ENCODE assay signal across 19 cellular contexts in the genomic region with DNA sequence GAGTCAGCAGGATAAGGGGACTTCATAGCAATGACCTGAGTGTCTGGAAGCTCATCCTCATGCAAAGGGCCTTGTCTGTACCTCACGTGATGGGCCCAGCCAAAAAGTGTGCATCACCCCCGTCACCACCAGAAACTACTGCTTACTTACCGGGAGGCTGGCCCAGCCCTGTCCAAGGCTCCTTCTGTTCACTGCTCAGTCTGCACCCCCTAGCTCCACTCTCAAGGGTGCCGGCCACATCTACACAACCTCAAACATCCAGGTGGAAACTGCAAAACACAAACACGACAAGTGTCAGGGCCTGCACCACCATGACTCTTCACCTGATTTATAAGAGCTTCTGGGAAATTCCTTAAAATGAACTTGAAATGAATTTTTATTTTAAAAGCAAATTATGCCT. TPM values are rescaled to one million over a fixed set of nuclear protein-coding genes. Genes with fewer than 3 reads are reported as not detected.
A peak's percentile ranks its signal among the peaks of the same experiment; 100 is the strongest.
DNase-seq lines count a peak whose midpoint lies in the region; ATAC-seq and TF ChIP-seq lines count a peak whose summit lies in the region.
"Had no signal": no experiment of that assay in that cellular context is flagged by ENCODE, and none has a peak within 500 bp of the region (broad histone marks: within the 10 kb centered on the region; RNA-seq: fewer than 3 reads in every experiment).

No MANE protein-coding gene starts in this region.

- H3K9me3 Mint-ChIP-seq in GM23338 = no peaks in the 10 kb centered on the region
- H3K9me3 Mint-ChIP-seq in WTC11 = no peaks in the 10 kb centered on the region
- no peaks in the 10 kb centered on the region for H3K9me3 Mint-ChIP-seq in type B pancreatic cell
- no peaks in the 10 kb centered on the region for H3K9me3 Mint-ChIP-seq in stimulated activated effector memory CD8-positive, alpha-beta T cell treated with anti-CD3 and anti-CD28 coated beads, Interleukin-12 subunit alpha, Interleukin-12 subunit beta, amount 100 ng/mL, for 72 hours
- H3K9me3 Mint-ChIP-seq: CD8-positive, alpha-beta T cell; HFFc6 had no signal

- peaks cover 22% of the 10 kb centered on the region for H3K27me3 Mint-ChIP-seq in GM23338 (ENCODE audit: insufficient read depth, low read depth, poor library complexity)
- H3K27me3 Mint-ChIP-seq in WTC11 (ENCODE audit: low read depth) = no peaks in the 10 kb centered on the region
- peaks cover 17% of the 10 kb centered on the region for H3K27me3 Mint-ChIP-seq in type B pancreatic cell

- H3K4me3 Mint-ChIP-seq in GM23338 (no peak overlapping the region), WTC11 (no peak overlapping the region), type B pancreatic cell (no peak overlapping the region)
- no peak overlapping the region for H3K4me3 Mint-ChIP-seq in stimulated activated effector memory CD8-positive, alpha-beta T cell treated with anti-CD3 and anti-CD28 coated beads, Interleukin-12 subunit alpha, Interleukin-12 subunit beta, amount 100 ng/mL, for 72 hours
- H3K4me3 Mint-ChIP-seq: CD8-positive, alpha-beta T cell; HFFc6 had no signal

- H3K4me1 Mint-ChIP-seq in GM23338 (peaks cover 78% of the 10 kb centered on the region), WTC11 (peaks cover 74% of the 10 kb centered on the region), type B pancreatic cell (ENCODE audit: unreplicated experiment) (peaks cover 4% of the 10 kb centered on the region)
- no peaks in the 10 kb centered on the region for H3K4me1 Mint-ChIP-seq in stimulated activated effector memory CD8-positive, alpha-beta T cell treated with anti-CD3 and anti-CD28 coated beads, Interleukin-12 subunit alpha, Interleukin-12 subunit beta, amount 100 ng/mL, for 72 hours

- POLR2A ChIA-PET in WTC11 (lab: Charles Lee) = no interaction called here

- TF ChIP-seq CTCF in GM23338 (conservative IDR thresholded peaks at IDR 0.05; ENCODE audit: low read depth in 2 of 2) = no peak
- no peak for TF ChIP-seq CTCF in WTC11 (IDR thresholded peaks at IDR 0.05)
- no peak for TF ChIP-seq CTCF in type B pancreatic cell (conservative IDR thresholded peaks at IDR 0.05)

- H3K36me3 ChIP-seq in GM23338 (ENCODE audit: insufficient read depth) = peaks cover 4% of the 10 kb centered on the region

- no peak overlapping the region for H3K4me3 ChIP-seq in GM23338
- H3K4me3 ChIP-seq: BLaER1, GM12878, K562 had no signal

- no peak overlapping the region for H3K4me2 ChIP-seq in GM23338
- H3K4me2 ChIP-seq: BLaER1 had no signal

- peaks cover 60% of the 10 kb centered on the region for H3K4me1 ChIP-seq in GM23338 (ENCODE audit: insufficient read depth)
- H3K4me1 ChIP-seq: BLaER1 had no signal

- peaks cover 62% of the 10 kb centered on the region for H4K20me1 ChIP-seq in GM23338 (replicated peaks; ENCODE audit: insufficient read depth)

- DNase-seq in GM23338 (ENCODE audit: low spot score) (no peak), WTC11 (ENCODE audit: low spot score) (no peak), islet precursor cell (peak; percentile 30), type B pancreatic cell (ENCODE audit: extremely low spot score, unreplicated experiment) (peak; percentile 11), DMS 273 (lab: John Stamatoyannopoulos, UW; ENCODE audit: unreplicated experiment) (no peak)
- no peak for DNase-seq in stimulated activated effector memory CD8-positive, alpha-beta T cell treated with anti-CD3 and anti-CD28 coated beads, Interleukin-12 subunit alpha, Interleukin-12 subunit beta, amount 100 ng/mL, for 72 hours (ENCODE audit: low spot score in 2 of 2)
- DNase-seq: Calu3; CD8-positive, alpha-beta T cell; DMS 273 treated with DMSO at 0.1 percent for 48 hours; DMS53; DND-41; EL; HFFc6; IMR-90 had no signal

- no peak for ATAC-seq in GM23338
- ATAC-seq in WTC11 = no peak
- ATAC-seq in stimulated activated effector memory CD8-positive, alpha-beta T cell treated with anti-CD3 and anti-CD28 coated beads, Interleukin-12 subunit alpha, Interleukin-12 subunit beta, amount 100 ng/mL, for 72 hours = no peak
- no peak for ATAC-seq in GM21381 (IDR thresholded peaks at IDR 0.05; ENCODE audit: unreplicated experiment)
- ATAC-seq: CD8-positive, alpha-beta T cell; GM12878; HCT116; K562 had no signal

- H3K27me3 ChIP-seq in GM23338 (ENCODE audit: insufficient read depth) = no peaks in the 10 kb centered on the region
- H3K27me3 ChIP-seq: BLaER1 had no signal

- H2AFZ ChIP-seq in GM23338 = no peak overlapping the region

- H3K36me3 Mint-ChIP-seq in GM23338 (ENCODE audit: low read depth) (peaks cover 45% of the 10 kb centered on the region), WTC11 (peaks cover 38% of the 10 kb centered on the region), type B pancreatic cell (no peaks in the 10 kb centered on the region)
- no peaks in the 10 kb centered on the region for H3K36me3 Mint-ChIP-seq in stimulated activated effector memory CD8-positive, alpha-beta T cell treated with anti-CD3 and anti-CD28 coated beads, Interleukin-12 subunit alpha, Interleukin-12 subunit beta, amount 100 ng/mL, for 72 hours
- H3K36me3 Mint-ChIP-seq: CD8-positive, alpha-beta T cell had no signal

- CTCF ChIA-PET in WTC11 (lab: Charles Lee) = interaction anchor here (2.3 to 5.1 kb wide), 2 partner anchors 56 to 72 kb away, joined by 9 to 19 read pairs; partner anchors contain the start of gene ADD2

- H3K27ac ChIP-seq in GM23338 (ENCODE audit: low read depth) = no peak overlapping the region
- H3K27ac ChIP-seq: BLaER1 had no signal

- H3K27ac Mint-ChIP-seq in GM23338 = peak overlapping the region; percentile 22; the same call in 1 of the 2 replicates
- 0 out of 2 replicates have a peak overlapping the region, but pooled peaks have one; percentile 13 for H3K27ac Mint-ChIP-seq in WTC11
- H3K27ac Mint-ChIP-seq in type B pancreatic cell = no peak overlapping the region
- H3K27ac Mint-ChIP-seq in stimulated activated effector memory CD8-positive, alpha-beta T cell treated with anti-CD3 and anti-CD28 coated beads, Interleukin-12 subunit alpha, Interleukin-12 subunit beta, amount 100 ng/mL, for 72 hours = no peak overlapping the region
- H3K27ac Mint-ChIP-seq: CD8-positive, alpha-beta T cell; HFFc6 had no signal

- H3K9me2 ChIP-seq in GM23338 (ENCODE audit: insufficient read depth) = 0 out of 2 replicates have a peak, but pooled peaks cover 4% of the 10 kb centered on the region

- H3K79me2 ChIP-seq in GM23338 (replicated peaks; ENCODE audit: insufficient read depth) = peaks cover 90% of the 10 kb centered on the region

- no peaks in the 10 kb centered on the region for H3F3A ChIP-seq in GM23338 (replicated peaks; ENCODE audit: low read depth)

TF ChIP-seq in GM23338, 12 proteins besides CTCF, POLR2A, EP300 and RAD21 (continues in another document):
- TF ChIP-seq, protein P1, sequence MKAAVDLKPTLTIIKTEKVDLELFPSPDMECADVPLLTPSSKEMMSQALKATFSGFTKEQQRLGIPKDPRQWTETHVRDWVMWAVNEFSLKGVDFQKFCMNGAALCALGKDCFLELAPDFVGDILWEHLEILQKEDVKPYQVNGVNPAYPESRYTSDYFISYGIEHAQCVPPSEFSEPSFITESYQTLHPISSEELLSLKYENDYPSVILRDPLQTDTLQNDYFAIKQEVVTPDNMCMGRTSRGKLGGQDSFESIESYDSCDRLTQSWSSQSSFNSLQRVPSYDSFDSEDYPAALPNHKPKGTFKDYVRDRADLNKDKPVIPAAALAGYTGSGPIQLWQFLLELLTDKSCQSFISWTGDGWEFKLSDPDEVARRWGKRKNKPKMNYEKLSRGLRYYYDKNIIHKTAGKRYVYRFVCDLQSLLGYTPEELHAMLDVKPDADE (IDR thresholded peaks at IDR 0.05) = no peak
- TF ChIP-seq POLR2AphosphoS5 (IDR thresholded peaks at IDR 0.05; ENCODE audit: low read depth) (no peak), CREB1 (CRISPR knock-in tag; IDR thresholded peaks at IDR 0.05; ENCODE audit: low read depth) (no peak), JUNB (IDR thresholded peaks at IDR 0.05; ENCODE audit: unreplicated experiment) (no peak), STAT1 (IDR thresholded peaks at IDR 0.05; ENCODE audit: unreplicated experiment) (no peak)

TF ChIP-seq in WTC11, 78 proteins besides CTCF, POLR2A, EP300 and RAD21 (continues in another document):
- TF ChIP-seq, protein P2, sequence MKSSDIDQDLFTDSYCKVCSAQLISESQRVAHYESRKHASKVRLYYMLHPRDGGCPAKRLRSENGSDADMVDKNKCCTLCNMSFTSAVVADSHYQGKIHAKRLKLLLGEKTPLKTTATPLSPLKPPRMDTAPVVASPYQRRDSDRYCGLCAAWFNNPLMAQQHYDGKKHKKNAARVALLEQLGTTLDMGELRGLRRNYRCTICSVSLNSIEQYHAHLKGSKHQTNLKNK (CRISPR knock-in tag; IDR thresholded peaks at IDR 0.05) = no peak
- TF ChIP-seq GRHL2 (CRISPR knock-in tag; IDR thresholded peaks at IDR 0.05; ENCODE audit: insufficient replicate concordance, severe bottlenecking) (no peak), CREB1 (CRISPR knock-in tag; IDR thresholded peaks at IDR 0.05) (no peak)
- TF ChIP-seq, protein P3, sequence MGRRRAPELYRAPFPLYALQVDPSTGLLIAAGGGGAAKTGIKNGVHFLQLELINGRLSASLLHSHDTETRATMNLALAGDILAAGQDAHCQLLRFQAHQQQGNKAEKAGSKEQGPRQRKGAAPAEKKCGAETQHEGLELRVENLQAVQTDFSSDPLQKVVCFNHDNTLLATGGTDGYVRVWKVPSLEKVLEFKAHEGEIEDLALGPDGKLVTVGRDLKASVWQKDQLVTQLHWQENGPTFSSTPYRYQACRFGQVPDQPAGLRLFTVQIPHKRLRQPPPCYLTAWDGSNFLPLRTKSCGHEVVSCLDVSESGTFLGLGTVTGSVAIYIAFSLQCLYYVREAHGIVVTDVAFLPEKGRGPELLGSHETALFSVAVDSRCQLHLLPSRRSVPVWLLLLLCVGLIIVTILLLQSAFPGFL (CRISPR knock-in tag; IDR thresholded peaks at IDR 0.05; ENCODE audit: borderline replicate concordance) = no peak
- TF ChIP-seq, protein P4, sequence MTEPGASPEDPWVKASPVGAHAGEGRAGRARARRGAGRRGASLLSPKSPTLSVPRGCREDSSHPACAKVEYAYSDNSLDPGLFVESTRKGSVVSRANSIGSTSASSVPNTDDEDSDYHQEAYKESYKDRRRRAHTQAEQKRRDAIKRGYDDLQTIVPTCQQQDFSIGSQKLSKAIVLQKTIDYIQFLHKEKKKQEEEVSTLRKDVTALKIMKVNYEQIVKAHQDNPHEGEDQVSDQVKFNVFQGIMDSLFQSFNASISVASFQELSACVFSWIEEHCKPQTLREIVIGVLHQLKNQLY (CRISPR knock-in tag; IDR thresholded peaks at IDR 0.05) = no peak

RNA-seq across cellular contexts. Expression of gene ADD2, which starts 55.1 kb away (rescaled TPM):
- total RNA-seq in GM23338 (2014; rRNA removed; shearing (Covaris generic)) = 138 and 223 TPM in 2 replicates
- 34.6 and 40.2 TPM in 2 replicates for polyA plus RNA-seq in GM23338 (2016; fragmentation: Nextera tagmentation; extraction: Ambion mirVana)
- total RNA-seq in WTC11 (2021) = 164 to 196 TPM (median 187 TPM) in 3 replicates
- 1.6 and 5.0 TPM in 2 replicates for total RNA-seq in type B pancreatic cell (ENCODE audit: low replicate concordance)
- total RNA-seq: HFFc6, IMR-90 had no signal
- polyA plus RNA-seq: IMR-90 had no signal

Comparison
In these comparisons a context has a peak if more than half of its experiments do, and no peak if none do; other contexts are left out.
1. DNase-seq: peak in islet precursor cell (single experiment) and type B pancreatic cell (single experiment); none in GM23338 (single experiment), WTC11 (single experiment), DMS 273 (single experiment) and stimulated activated effector memory CD8-positive, alpha-beta T cell treated with anti-CD3 and anti-CD28 coated beads, Interleukin-12 subunit alpha, Interleukin-12 subunit beta, amount 100 ng/mL, for 72 hours (0 of 2).
2. H3K27ac Mint-ChIP-seq: peak in GM23338 (single experiment) and WTC11 (single experiment); none in type B pancreatic cell (single experiment) and stimulated activated effector memory CD8-positive, alpha-beta T cell treated with anti-CD3 and anti-CD28 coated beads, Interleukin-12 subunit alpha, Interleukin-12 subunit beta, amount 100 ng/mL, for 72 hours (single experiment).
3. RNA of gene ADD2, which starts 55.1 kb away (total RNA-seq): 138 to 223 TPM in GM23338 and 164 to 196 TPM in WTC11; 1.6 to 5.0 TPM in type B pancreatic cell; every median in the first group is over 10 times any median in the second.